Comparison of ENCODE assay signal across 29 cellular contexts in the genomic region with DNA sequence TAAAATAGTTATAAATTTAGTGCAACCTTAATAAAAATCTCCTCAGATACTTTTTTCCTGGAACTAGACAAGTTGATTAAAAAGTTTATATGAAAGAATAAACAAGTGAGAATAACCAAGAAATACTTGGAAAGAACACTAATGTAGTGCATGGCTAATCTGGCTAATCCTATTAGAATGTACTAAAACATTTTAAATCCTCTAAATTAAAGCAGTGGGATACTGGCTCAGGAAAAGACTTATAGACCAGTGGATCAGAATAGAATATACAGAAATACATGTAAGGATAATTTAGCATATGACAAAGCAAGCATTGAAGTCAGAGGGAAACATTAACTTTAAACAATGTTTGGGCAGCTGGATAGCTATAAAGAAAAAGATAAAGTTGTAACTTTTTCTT. TPM values are rescaled to one million over a fixed set of nuclear protein-coding genes. Genes with fewer than 3 reads are reported as not detected.
"Had no signal": no experiment of that assay in that cellular context is flagged by ENCODE, and none has a peak within 500 bp of the region (broad histone marks: within the 10 kb centered on the region; RNA-seq: fewer than 3 reads in every experiment).

No MANE protein-coding gene starts in this region.

- H3K4me2 ChIP-seq: smooth muscle cell had no signal

- DNase-seq: hippocampal formation; immature natural killer cell; left ventricle myocardium inferior; mesendoderm; naive B cell; natural killer cell; nucleus accumbens; pancreas; posterior cingulate gyrus; psoas muscle; right lobe of liver; stimulated activated CD4-positive, alpha-beta T cell treated with anti-CD3 and anti-CD28 coated beads, Interleukin-1b, Interleukin-23, amount 100 ng/mL, for 48 hours; stimulated activated CD4-positive, alpha-beta T cell treated with anti-CD3 and anti-CD28 coated beads, Interleukin-2, amount 100 ng/mL, for 48 hours; stimulated activated CD4-positive, alpha-beta T cell treated with anti-CD3 and anti-CD28 coated beads, Interleukin-4, amount 100 ng/mL, for 4 hours; stimulated activated CD8-positive, alpha-beta memory T cell treated with anti-CD3 and anti-CD28 coated beads, Interleukin-4, amount 100 ng/mL, for 48 hours; stimulated activated naive CD4-positive, alpha-beta T cell treated with Interleukin-2 at 50 U/mL for 16 hours; stimulated activated naive CD8-positive, alpha-beta T cell treated with anti-CD3 and anti-CD28 coated beads, Interleukin-15, amount 100 ng/mL, for 72 hours; substantia nigra; uterus had no signal

- H3K27ac ChIP-seq: left ventricle myocardium inferior, pancreas, psoas muscle, right atrium auricular region, right lobe of liver, tibial nerve, uterus had no signal

- H3K4me3 ChIP-seq: left ventricle myocardium inferior, lung, pancreas, psoas muscle, right atrium auricular region, right lobe of liver, smooth muscle cell, tibial nerve, uterus had no signal

- H3K4me1 ChIP-seq: left ventricle myocardium inferior, pancreas, psoas muscle, right atrium auricular region, right lobe of liver, tibial nerve, uterus had no signal

- H3K9me3 ChIP-seq: left ventricle myocardium inferior, pancreas, psoas muscle, right atrium auricular region, right lobe of liver, tibial nerve, uterus had no signal

- H3K27me3 ChIP-seq: pancreas, right atrium auricular region, right lobe of liver, tibial nerve, uterus had no signal

- H3K36me3 ChIP-seq: left ventricle myocardium inferior, pancreas, right atrium auricular region, right lobe of liver, tibial nerve, uterus had no signal

- ATAC-seq: natural killer cell; pancreas; psoas muscle; right lobe of liver; stimulated activated memory B cell treated with anti-CD40 and anti-IgM and Interleukin-4, amounts not matched to agents 10 μg/mL and 1 μg/mL and 100 μg/mL, for 72 hours; stimulated activated naive CD8-positive, alpha-beta T cell treated with anti-CD3 and anti-CD28 coated beads, Interleukin-15, amount 100 ng/mL, for 72 hours had no signal

RNA-seq across cellular contexts. Expression of a gene that starts 41.1 kb away (rescaled TPM):
- total RNA-seq: kidney epithelial cell, left ventricle myocardium inferior, natural killer cell, osteoblast, right atrium auricular region, skeletal muscle tissue, temporal lobe had no signal
- polyA plus RNA-seq: neural cell, smooth muscle cell had no signal
